ENCODE assay signal across 12 cellular contexts in the genomic region with DNA sequence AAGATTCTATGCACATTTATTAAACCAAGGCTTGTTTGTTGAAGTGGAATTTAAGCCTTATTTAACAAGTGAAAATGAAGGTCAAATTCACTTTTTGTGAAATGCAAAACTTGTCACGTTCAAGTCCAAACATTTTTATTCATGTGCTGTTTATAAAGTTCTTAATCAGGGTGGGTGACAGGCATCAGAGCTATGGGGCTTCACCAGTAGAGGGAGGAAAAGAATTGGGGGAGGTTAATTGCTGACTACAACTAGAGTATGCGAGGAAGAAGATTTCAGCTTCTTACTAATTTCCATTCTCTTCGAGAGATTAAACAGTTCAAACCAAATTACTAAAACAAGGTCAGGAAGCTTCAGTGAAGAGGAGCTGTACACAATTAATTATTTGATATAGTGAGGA. TPM values are rescaled to one million over a fixed set of nuclear protein-coding genes. Genes with fewer than 3 reads are reported as not detected.
A peak's percentile ranks its signal among the peaks of the same experiment; 100 is the strongest.
DNase-seq lines count a peak whose midpoint lies in the region; ATAC-seq, FAIRE-seq and TF ChIP-seq lines count a peak whose summit lies in the region.
"Had no signal": no experiment of that assay in that cellular context is flagged by ENCODE, and none has a peak within 500 bp of the region (broad histone marks: within the 10 kb centered on the region; RNA-seq: fewer than 3 reads in every experiment).

No MANE protein-coding gene starts in this region.

- H3K79me2 ChIP-seq in OCI-LY3 (ENCODE audit: low read length) (no peaks in the 10 kb centered on the region), H1 (ENCODE audit: control insufficient read depth in 1 of 2, insufficient read depth in 2 of 2, low read length in 2 of 2) (no peaks in the 10 kb centered on the region)

- H3K9ac ChIP-seq in OCI-LY3 (ENCODE audit: low read length): no peak overlapping the region
- no peak overlapping the region for H3K9ac ChIP-seq in H1 (replicated peaks in 1 of 4; ENCODE audit: extremely low read depth in 1 of 4, low read depth in 3 of 4, low read length in 3 of 4)

- H2AFZ ChIP-seq in OCI-LY3 (ENCODE audit: low read depth, low read length) (no peak overlapping the region), H1 (ENCODE audit: low read length) (no peak overlapping the region)

- TF ChIP-seq RAD21 in H1 (IDR thresholded peaks at IDR 0.05 in 1 of 2, conservative IDR thresholded peaks at IDR 0.05 in 1 of 2; ENCODE audit: low read depth in 2 of 2, low read length in 2 of 2): no peak; a peak in 1 of 4 replicates

- TF ChIP-seq CTCF in OCI-LY3 (IDR thresholded peaks at IDR 0.05; ENCODE audit: low read depth, low read length) (peak; percentile 39), H1 (IDR thresholded peaks at IDR 0.05; ENCODE audit: control extremely low read depth in 1 of 3, insufficient read depth in 1 of 3, low read depth in 1 of 3, low read length in 3 of 3) (peak in 1 of 3 experiments; percentile 43; a peak in 1 of 4 replicates), neural crest cell (conservative IDR thresholded peaks at IDR 0.05) (peak; percentile 26), omental fat pad (IDR thresholded peaks at IDR 0.05) (no peak), nephron progenitor cell (IDR thresholded peaks at IDR 0.05) (no peak)

- no peak overlapping the region for H2BK120ac ChIP-seq in H1 (replicated peaks; ENCODE audit: low read depth, low read length)

- no peaks in the 10 kb centered on the region for H3K27me3 Mint-ChIP-seq in neural crest cell (ENCODE audit: low read depth)
- peaks cover 4% of the 10 kb centered on the region for H3K27me3 Mint-ChIP-seq in nephron progenitor cell (ENCODE audit: low read depth, poor library complexity)

- H4K5ac ChIP-seq in H1 (ENCODE audit: insufficient read length, low read depth, low read length): no peak overlapping the region

- H3K14ac ChIP-seq in H1 (ENCODE audit: insufficient read length): no peak overlapping the region

- H3K27me3 ChIP-seq in OCI-LY3 (ENCODE audit: low read depth, low read length): no peaks in the 10 kb centered on the region
- no peaks in the 10 kb centered on the region for H3K27me3 ChIP-seq in H1 (replicated peaks in 1 of 4; ENCODE audit: control insufficient read depth in 3 of 4, extremely low read depth in 1 of 4, insufficient read depth in 3 of 4, low read length in 3 of 4)
- H3K27me3 ChIP-seq: pancreas had no signal

- TF ChIP-seq EP300 in H1 (IDR thresholded peaks at IDR 0.05; ENCODE audit: borderline replicate concordance in 1 of 2, low read depth in 2 of 2, low read length in 2 of 2): no peak

- no peak overlapping the region for H3K18ac ChIP-seq in H1 (ENCODE audit: extremely low read depth, low read length)

- H2BK12ac ChIP-seq in H1 (ENCODE audit: low read depth, low read length): no peak overlapping the region

- no peaks in the 10 kb centered on the region for H4K20me1 ChIP-seq in OCI-LY3 (ENCODE audit: insufficient read depth, low read length)
- no peaks in the 10 kb centered on the region for H4K20me1 ChIP-seq in H1 (replicated peaks in 1 of 2; ENCODE audit: control insufficient read depth in 1 of 2, insufficient read depth in 2 of 2, low read length in 2 of 2)

- no peaks in the 10 kb centered on the region for H3K79me1 ChIP-seq in H1 (ENCODE audit: low read depth, low read length)

- CTCF ChIA-PET in H1 (lab: Charles Lee; ENCODE audit: partially characterized antibody): interaction anchor here (0.8 to 2.1 kb wide), 8 partner anchors 9 to 197 kb away, joined by 3 to 8 read pairs (median 4); partner anchors contain the start of gene MOK

- H3K9me3 ChIP-seq in OCI-LY3 (ENCODE audit: insufficient read depth, low read length) (no peaks in the 10 kb centered on the region), H1 (ENCODE audit: insufficient read depth in 2 of 2, low read depth in 1 of 2, low read length in 1 of 2) (peaks cover 3 to 8% of the 10 kb centered on the region in 2 experiments; a peak in 2 of 4 replicates)
- H3K9me3 ChIP-seq: pancreas had no signal

- H3K4ac ChIP-seq in H1 (replicated peaks; ENCODE audit: insufficient read length, low read depth, low read length): no peak overlapping the region

- peaks cover 8% of the 10 kb centered on the region for H3K4me1 Mint-ChIP-seq in neural crest cell
- H3K4me1 Mint-ChIP-seq in nephron progenitor cell: peaks cover 7% of the 10 kb centered on the region

- ATAC-seq in omental fat pad (ENCODE audit: low FRiP score): no peak

- H3K36me3 ChIP-seq in OCI-LY3 (replicated peaks; ENCODE audit: low read depth, low read length): no peaks in the 10 kb centered on the region
- H3K36me3 ChIP-seq in H1 (ENCODE audit: control insufficient read depth in 2 of 4, insufficient read depth in 4 of 4, low read length in 3 of 4): no peaks in the 10 kb centered on the region
- H3K36me3 ChIP-seq: pancreas had no signal

- no peak overlapping the region for H2AK5ac ChIP-seq in H1 (ENCODE audit: low read depth, low read length)

- H2BK5ac ChIP-seq in H1 (ENCODE audit: low read depth, low read length): no peak overlapping the region

- H3K36me3 Mint-ChIP-seq in neural crest cell (ENCODE audit: low read depth): peaks cover 8% of the 10 kb centered on the region
- peaks cover 8% of the 10 kb centered on the region for H3K36me3 Mint-ChIP-seq in nephron progenitor cell (ENCODE audit: low read depth)

- TF ChIP-seq POLR2A in H1 (IDR thresholded peaks at IDR 0.05; ENCODE audit: control extremely low read depth in 1 of 2, low read depth in 2 of 2, low read length in 2 of 2) (no peak), GM12892 (IDR thresholded peaks at IDR 0.05; ENCODE audit: low read depth, low read length) (no peak)

- H3K23ac ChIP-seq in H1 (ENCODE audit: insufficient read length): no peak overlapping the region

- H3K27ac Mint-ChIP-seq in neural crest cell (ENCODE audit: unreplicated experiment) (no peak overlapping the region), nephron progenitor cell (no peak overlapping the region)

- WGBS in H1 (ENCODE audit: extremely low coverage in 1 of 2, insufficient coverage in 1 of 2, insufficient read length in 1 of 2, insufficient replicate concordance in 2 of 2, low coverage in 1 of 2, low lambda C conversion rate in 2 of 2, missing lambda C conversion rate in 1 of 2), 2 experiments: 74% methylated on average over 3 of the region's 3 CpGs; no CpG with 5 or more reads in 1 of the 2 experiments

- no peaks in the 10 kb centered on the region for H3K23me2 ChIP-seq in H1 (ENCODE audit: low read depth, low read length)

- no peak overlapping the region for H4K8ac ChIP-seq in H1 (ENCODE audit: extremely low read depth, insufficient read depth, low read length)

- H3K4me3 ChIP-seq in OCI-LY3 (ENCODE audit: low read length) (no peak overlapping the region), H1 (ENCODE audit: extremely low read depth in 1 of 4, insufficient read depth in 2 of 4, low read depth in 3 of 4, low read length in 4 of 4) (no peak overlapping the region)
- H3K4me3 ChIP-seq: pancreas had no signal

- peaks cover 2% of the 10 kb centered on the region for H3K9me3 Mint-ChIP-seq in neural crest cell
- H3K9me3 Mint-ChIP-seq in nephron progenitor cell: peaks cover 6% of the 10 kb centered on the region

- H3K4me3 Mint-ChIP-seq in neural crest cell (no peak overlapping the region), nephron progenitor cell (no peak overlapping the region)

- no peak overlapping the region for H4K91ac ChIP-seq in H1 (replicated peaks; ENCODE audit: insufficient read length, low read length)

- DNase-seq in EH (ENCODE audit: low read depth) (peak; percentile 46), H1 (ENCODE audit: low read depth in 1 of 2, low spot score in 2 of 2) (no peak), neural crest cell (ENCODE audit: low read depth, low spot score) (no peak), omental fat pad (ENCODE audit: low spot score) (no peak), T1000 (lab: John Stamatoyannopoulos, UW) (no peak), nephron progenitor cell (no peak), GM12892 (ENCODE audit: insufficient read length) (no peak)
- DNase-seq: activated CD8-positive, alpha-beta memory T cell treated with anti-CD3 and anti-CD28 coated beads, Interleukin-2, amount 50 U/mL, for 4 hours; NCI-H2171 treated with DMSO at 0.1 percent for 48 hours; pancreas had no signal

- H3K27ac ChIP-seq in OCI-LY3 (ENCODE audit: low read length) (no peak overlapping the region), H1 (ENCODE audit: low read depth, low read length) (no peak overlapping the region)

- POLR2A ChIA-PET in H1 (lab: Charles Lee; ENCODE audit: partially characterized antibody): interaction anchor here (0.9 kb wide), 1 partner anchor 42 kb away, joined by 3 read pairs; no protein-coding TSS in a partner anchor

- no peak overlapping the region for H2BK20ac ChIP-seq in H1 (ENCODE audit: low read length)

- H2BK15ac ChIP-seq in H1 (ENCODE audit: low read length): no peak overlapping the region

- H3K4me1 ChIP-seq in OCI-LY3 (ENCODE audit: low read length): no peaks in the 10 kb centered on the region
- H3K4me1 ChIP-seq in H1 (replicated peaks in 1 of 4; ENCODE audit: control insufficient read depth in 3 of 4, insufficient read depth in 4 of 4, low read length in 3 of 4): no peaks in the 10 kb centered on the region
- H3K4me1 ChIP-seq: pancreas had no signal

- FAIRE-seq in H1 (lab: Jason Lieb, UNC) (peak; percentile 32), GM12892 (lab: Jason Lieb, UNC) (no peak)
- FAIRE-seq: colon, pancreas had no signal

- H3K4me2 ChIP-seq in OCI-LY3 (ENCODE audit: low read length) (no peak overlapping the region), H1 (ENCODE audit: insufficient read depth in 1 of 2, low read depth in 2 of 2, low read length in 2 of 2) (no peak overlapping the region)

- no peak overlapping the region for H3K56ac ChIP-seq in H1 (replicated peaks; ENCODE audit: insufficient read length, low read depth, low read length)

RNA-seq across cellular contexts. Expression of gene MOK, which starts 9.7 kb away (rescaled TPM):
- total RNA-seq in H1 (2021; fragmentation: NEBNext Ultra II Directional; extraction: Animal tissue kit (Norgen Biotek cat#: 25700)): 1.7 and 2.5 TPM in 2 replicates
- polyA plus RNA-seq in H1 (2011; rRNA removed): 2.1 and 2.8 TPM in 2 replicates
- 2.8 TPM for polyA plus RNA-seq in H1 (2011; cell fraction: cytosol; rRNA removed)
- 5.2 TPM for polyA plus RNA-seq in H1 (2011; cell fraction: nucleus; rRNA removed)
- 2.3 to 2.7 TPM (median 2.5 TPM) in 4 replicates for polyA plus RNA-seq in H1 (2012, experiment 1 of 2)
- polyA plus RNA-seq in H1 (2012, experiment 2 of 2): 1.3 TPM
- polyA plus RNA-seq in H1 (2013, experiment 1 of 2): 1.6 TPM
- 2.1 TPM for polyA plus RNA-seq in H1 (2013, experiment 2 of 2)
- polyA minus RNA-seq in H1 (2011; rRNA and poly(A)+ RNA removed): 1.7 and 3.7 TPM in 2 replicates
- polyA minus RNA-seq in H1 (2011; cell fraction: cytosol; rRNA and poly(A)+ RNA removed): 1.8 TPM
- 6.1 TPM for polyA minus RNA-seq in H1 (2011; cell fraction: nucleus; rRNA and poly(A)+ RNA removed)
- 16.7 and 18.2 TPM in 2 replicates for total RNA-seq in neural crest cell
- total RNA-seq in omental fat pad: 10 to 100 TPM; 11.6 to 21.9 (median 12.6) TPM
- 4.4 TPM for polyA plus RNA-seq in GM12892 (2012; ENCODE audit: missing spikeins)

RNA-seq across cellular contexts. Expression of gene ZNF839, which starts 24.2 kb away (rescaled TPM):
- 8.3 and 9.4 TPM in 2 replicates for total RNA-seq in H1 (2021; fragmentation: NEBNext Ultra II Directional; extraction: Animal tissue kit (Norgen Biotek cat#: 25700))
- 8.1 and 10.0 TPM in 2 replicates for polyA plus RNA-seq in H1 (2011; rRNA removed)
- polyA plus RNA-seq in H1 (2011; cell fraction: cytosol; rRNA removed): 12.1 TPM
- polyA plus RNA-seq in H1 (2011; cell fraction: nucleus; rRNA removed): 16.8 TPM
- 7.1 to 9.9 TPM (median 8.8 TPM) in 4 replicates for polyA plus RNA-seq in H1 (2012, experiment 1 of 2)
- polyA plus RNA-seq in H1 (2012, experiment 2 of 2): 3.8 TPM
- polyA plus RNA-seq in H1 (2013, experiment 1 of 2): 7.7 TPM
- polyA plus RNA-seq in H1 (2013, experiment 2 of 2): 6.8 TPM
- polyA minus RNA-seq in H1 (2011; rRNA and poly(A)+ RNA removed): 6.6 and 7.8 TPM in 2 replicates
- 6.6 TPM for polyA minus RNA-seq in H1 (2011; cell fraction: cytosol; rRNA and poly(A)+ RNA removed)
- polyA minus RNA-seq in H1 (2011; cell fraction: nucleus; rRNA and poly(A)+ RNA removed): 15.0 TPM
- total RNA-seq in neural crest cell: 15.9 and 16.1 TPM in 2 replicates
- total RNA-seq in omental fat pad: 10 to 100 TPM in 1 of 4 donors, 1 to 10 TPM in 3; 3.8 to 12.6 (median 8.1) TPM
- polyA plus RNA-seq in GM12892 (2012; ENCODE audit: missing spikeins): 12.0 TPM

Comparison
In these comparisons a context has a peak if more than half of its experiments do, and no peak if none do; other contexts are left out.
1. CTCF ChIP-seq: peak in OCI-LY3 (single experiment) and neural crest cell (single experiment); none in omental fat pad (0 of 3) and nephron progenitor cell (single experiment).